ENCODE assay signal across 29 cellular contexts in the genomic region with DNA sequence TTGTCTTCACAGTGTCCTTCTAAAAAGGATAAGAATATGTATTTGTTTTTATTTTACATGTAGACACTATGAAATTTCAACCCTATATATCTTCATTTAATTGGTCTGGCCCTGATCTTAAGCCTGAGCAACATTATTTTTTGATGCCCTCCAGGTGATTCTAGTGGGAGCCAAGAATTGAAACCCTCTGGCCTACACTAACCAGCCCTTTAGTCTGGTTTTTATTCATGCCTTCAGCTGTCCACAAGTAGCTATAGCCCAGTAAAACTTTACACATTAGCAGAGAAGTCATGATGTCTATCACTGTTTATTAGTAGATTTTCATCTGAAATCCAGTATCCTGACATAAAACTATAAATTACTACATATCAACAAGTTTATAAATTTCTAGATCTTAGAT. TPM values are rescaled to one million over a fixed set of nuclear protein-coding genes. Genes with fewer than 3 reads are reported as not detected.
DNase-seq lines count a peak whose midpoint lies in the region; ATAC-seq lines count a peak whose summit lies in the region.
"Had no signal": no experiment of that assay in that cellular context is flagged by ENCODE, and none has a peak within 500 bp of the region (broad histone marks: within the 10 kb centered on the region; RNA-seq: fewer than 3 reads in every experiment).

No MANE protein-coding gene starts in this region.

- DNase-seq in activated naive CD4-positive, alpha-beta T cell treated with anti-CD3 and anti-CD28 coated beads, Interleukin-2, amount 50 U/mL, for 72 hours (ENCODE audit: low spot score in 2 of 2) = no peak
- no peak for DNase-seq in activated naive CD4-positive, alpha-beta T cell treated with anti-CD3 and anti-CD28 coated beads for 36 hours
- no peak for DNase-seq in activated CD8-positive, alpha-beta T cell treated with anti-CD3 and anti-CD28 coated beads, Interleukin-2, amount 10 ng/mL, durations not matched to agents 7 days and 5 days
- no peak for DNase-seq in Karpas-422
- no peak for DNase-seq in stimulated activated CD4-positive, alpha-beta T cell treated with anti-CD3 and anti-CD28 coated beads, Interleukin-4, amount 100 ng/mL, for 4 hours
- DNase-seq: activated CD4-positive, alpha-beta memory T cell treated with anti-CD3 and anti-CD28 coated beads for 36 hours; Calu3; effector memory CD8-positive, alpha-beta T cell; erythroblast; heart left ventricle; lower lobe of right lung; NCI-H1417 treated with DMSO at 0.1 percent for 48 hours; NCI-H2081; NCI-H2227 treated with DMSO at 0.1 percent for 48 hours; NCI-H526 treated with DMSO at 0.1 percent for 48 hours; SHP77; stimulated activated CD8-positive, alpha-beta memory T cell treated with anti-CD3 and anti-CD28 coated beads, Interleukin-4, amount 100 ng/mL, for 48 hours; T1000; upper lobe of left lung had no signal

- H3K27me3 Mint-ChIP-seq in activated naive CD4-positive, alpha-beta T cell treated with anti-CD3 and anti-CD28 coated beads for 36 hours (ENCODE audit: low read depth) = no peaks in the 10 kb centered on the region
- H3K27me3 Mint-ChIP-seq in activated CD8-positive, alpha-beta T cell treated with anti-CD3 and anti-CD28 coated beads, Interleukin-2, amount 10 ng/mL, durations not matched to agents 7 days and 5 days (ENCODE audit: low read depth) = no peaks in the 10 kb centered on the region
- H3K27me3 Mint-ChIP-seq: activated CD4-positive, alpha-beta memory T cell treated with anti-CD3 and anti-CD28 coated beads for 36 hours; effector memory CD8-positive, alpha-beta T cell had no signal

- no peak overlapping the region for H3K4me3 ChIP-seq in Karpas-422 (ENCODE audit: low read length)
- H3K4me3 ChIP-seq: ascending aorta; BLaER1 treated with 17β-estradiol and CSF1 and Interleukin-3, amounts not matched to agents 10 nM and 100 nM; cardiac muscle cell; coronary artery; heart left ventricle; lower lobe of right lung; ovary; skin epidermis; upper lobe of left lung had no signal

- no peaks in the 10 kb centered on the region for H4K20me1 ChIP-seq in Karpas-422 (ENCODE audit: insufficient read depth, low read depth, low read length)
- H4K20me1 ChIP-seq: BLaER1 treated with 17β-estradiol and CSF1 and Interleukin-3, amounts not matched to agents 10 nM and 100 nM had no signal

- intact Hi-C loops in activated naive CD4-positive, alpha-beta T cell treated with anti-CD3 and anti-CD28 coated beads for 36 hours (cut with micrococcal nuclease) = loop anchor here (1.0 kb wide), 2 partner anchors 52 to 158 kb away; a partner anchor contains a TSS

- no peaks in the 10 kb centered on the region for H3K79me2 ChIP-seq in Karpas-422 (ENCODE audit: low read length)

- H3K4me1 Mint-ChIP-seq in activated naive CD4-positive, alpha-beta T cell treated with anti-CD3 and anti-CD28 coated beads for 36 hours (ENCODE audit: low read depth) = peaks cover 27% of the 10 kb centered on the region
- H3K4me1 Mint-ChIP-seq in activated CD8-positive, alpha-beta T cell treated with anti-CD3 and anti-CD28 coated beads, Interleukin-2, amount 10 ng/mL, durations not matched to agents 7 days and 5 days (ENCODE audit: low read depth) = peaks cover 37% of the 10 kb centered on the region
- H3K4me1 Mint-ChIP-seq: nephron had no signal

- no peaks in the 10 kb centered on the region for H3K4me1 ChIP-seq in Karpas-422 (ENCODE audit: low read length)
- H3K4me1 ChIP-seq: ascending aorta, lower lobe of right lung had no signal

- peak overlapping the region; percentile 33 to 89 for H3K27ac Mint-ChIP-seq in activated naive CD4-positive, alpha-beta T cell treated with anti-CD3 and anti-CD28 coated beads, Interleukin-2, amount 50 U/mL, for 72 hours
- no peak overlapping the region for H3K27ac Mint-ChIP-seq in activated naive CD4-positive, alpha-beta T cell treated with anti-CD3 and anti-CD28 coated beads for 36 hours
- H3K27ac Mint-ChIP-seq in activated CD8-positive, alpha-beta T cell treated with anti-CD3 and anti-CD28 coated beads, Interleukin-2, amount 10 ng/mL, durations not matched to agents 7 days and 5 days = peak overlapping the region; percentile 79
- H3K27ac Mint-ChIP-seq: nephron had no signal

- H3K9me3 Mint-ChIP-seq in activated naive CD4-positive, alpha-beta T cell treated with anti-CD3 and anti-CD28 coated beads, Interleukin-2, amount 50 U/mL, for 72 hours = no peaks in the 10 kb centered on the region
- no peaks in the 10 kb centered on the region for H3K9me3 Mint-ChIP-seq in activated naive CD4-positive, alpha-beta T cell treated with anti-CD3 and anti-CD28 coated beads for 36 hours
- no peaks in the 10 kb centered on the region for H3K9me3 Mint-ChIP-seq in activated CD8-positive, alpha-beta T cell treated with anti-CD3 and anti-CD28 coated beads, Interleukin-2, amount 10 ng/mL, durations not matched to agents 7 days and 5 days (ENCODE audit: insufficient read depth)
- H3K9me3 Mint-ChIP-seq: activated CD4-positive, alpha-beta memory T cell treated with anti-CD3 and anti-CD28 coated beads for 36 hours; effector memory CD8-positive, alpha-beta T cell; nephron had no signal

- no peak overlapping the region for H3K9ac ChIP-seq in Karpas-422 (ENCODE audit: low read length)
- H3K9ac ChIP-seq: BLaER1 treated with 17β-estradiol and CSF1 and Interleukin-3, amounts not matched to agents 10 nM and 100 nM had no signal

- no peaks in the 10 kb centered on the region for H3K9me2 ChIP-seq in Karpas-422 (replicated peaks; ENCODE audit: insufficient read depth, low read length)

- ATAC-seq in activated naive CD4-positive, alpha-beta T cell treated with anti-CD3 and anti-CD28 coated beads, Interleukin-2, amount 50 U/mL, for 72 hours = peak in 1 of 2 donors; percentile 28
- peak; percentile 54 for ATAC-seq in GM21529 (IDR thresholded peaks at IDR 0.05; ENCODE audit: unreplicated experiment)
- no peak for ATAC-seq in activated CD8-positive, alpha-beta T cell treated with anti-CD3 and anti-CD28 coated beads, Interleukin-2, amount 10 ng/mL, durations not matched to agents 7 days and 5 days
- ATAC-seq in HG03460 (IDR thresholded peaks at IDR 0.05; ENCODE audit: unreplicated experiment) = no peak
- ATAC-seq: effector memory CD8-positive, alpha-beta T cell; heart left ventricle; lower lobe of right lung; Panc1 had no signal

- no peak overlapping the region for H3K27ac ChIP-seq in Karpas-422 (ENCODE audit: low read length)
- H3K27ac ChIP-seq: ascending aorta; BLaER1 treated with 17β-estradiol and CSF1 and Interleukin-3, amounts not matched to agents 10 nM and 100 nM; cardiac muscle cell; coronary artery; heart left ventricle; lower lobe of right lung; skin epidermis; upper lobe of left lung had no signal

- peaks cover 24% of the 10 kb centered on the region; the same call in 1 of the 2 replicates for H3K36me3 ChIP-seq in Karpas-422 (ENCODE audit: insufficient read depth, low read length)
- H3K36me3 ChIP-seq: ascending aorta, lower lobe of right lung, ovary, upper lobe of left lung had no signal

- peaks cover 10 to 15% of the 10 kb centered on the region in 2 donors for H3K36me3 Mint-ChIP-seq in activated naive CD4-positive, alpha-beta T cell treated with anti-CD3 and anti-CD28 coated beads, Interleukin-2, amount 50 U/mL, for 72 hours
- peaks cover 14% of the 10 kb centered on the region for H3K36me3 Mint-ChIP-seq in activated naive CD4-positive, alpha-beta T cell treated with anti-CD3 and anti-CD28 coated beads for 36 hours (ENCODE audit: low read depth)
- H3K36me3 Mint-ChIP-seq in activated CD8-positive, alpha-beta T cell treated with anti-CD3 and anti-CD28 coated beads, Interleukin-2, amount 10 ng/mL, durations not matched to agents 7 days and 5 days (ENCODE audit: low read depth) = peaks cover 31% of the 10 kb centered on the region

- CTCF ChIA-PET in activated naive CD4-positive, alpha-beta T cell treated with anti-CD3 and anti-CD28 coated beads for 36 hours (lab: Charles Lee) = interaction anchor here (0.6 kb wide), 1 partner anchor 652 kb away, joined by 3 read pairs; no protein-coding TSS in a partner anchor
- CTCF ChIA-PET in activated CD8-positive, alpha-beta T cell treated with anti-CD3 and anti-CD28 coated beads, Interleukin-2, amount 10 ng/mL, durations not matched to agents 7 days and 5 days (lab: Charles Lee) = interaction anchor here (0.9 to 1.4 kb wide), 3 partner anchors 21 to 685 kb away, joined by 3 to 8 read pairs (median 5); no protein-coding TSS in a partner anchor

- POLR2A ChIA-PET in activated CD8-positive, alpha-beta T cell treated with anti-CD3 and anti-CD28 coated beads, Interleukin-2, amount 10 ng/mL, durations not matched to agents 7 days and 5 days (lab: Charles Lee) = interaction anchor here (0.7 kb wide), 1 partner anchor 16 kb away, joined by 3 read pairs; no protein-coding TSS in a partner anchor

- H3K4me2 ChIP-seq in Karpas-422 (ENCODE audit: low read depth, low read length, poor library complexity, severe bottlenecking) = no peak overlapping the region
- H3K4me2 ChIP-seq: BLaER1 treated with 17β-estradiol and CSF1 and Interleukin-3, amounts not matched to agents 10 nM and 100 nM had no signal

- H3K27me3 ChIP-seq in Karpas-422 (ENCODE audit: low read length) = no peaks in the 10 kb centered on the region
- H3K27me3 ChIP-seq: ascending aorta; BLaER1 treated with 17β-estradiol and CSF1 and Interleukin-3, amounts not matched to agents 10 nM and 100 nM; cardiac muscle cell; heart left ventricle; ovary; upper lobe of left lung had no signal

- no peak overlapping the region for H2AFZ ChIP-seq in Karpas-422 (ENCODE audit: low read length)

- H3K4me3 Mint-ChIP-seq in activated naive CD4-positive, alpha-beta T cell treated with anti-CD3 and anti-CD28 coated beads for 36 hours = no peak overlapping the region
- H3K4me3 Mint-ChIP-seq in activated CD8-positive, alpha-beta T cell treated with anti-CD3 and anti-CD28 coated beads, Interleukin-2, amount 10 ng/mL, durations not matched to agents 7 days and 5 days = no peak overlapping the region
- H3K4me3 Mint-ChIP-seq: effector memory CD8-positive, alpha-beta T cell; nephron had no signal

- H3K9me3 ChIP-seq in Karpas-422 (ENCODE audit: low read length) = no peaks in the 10 kb centered on the region
- H3K9me3 ChIP-seq: ascending aorta; BLaER1 treated with 17β-estradiol and CSF1 and Interleukin-3, amounts not matched to agents 10 nM and 100 nM; heart left ventricle; lower lobe of right lung; ovary; upper lobe of left lung had no signal

RNA-seq across cellular contexts. Expression of a gene that starts 52.7 kb away (rescaled TPM):
- 100 to 1,000 TPM; 114 to 131 TPM for total RNA-seq in activated naive CD4-positive, alpha-beta T cell treated with anti-CD3 and anti-CD28 coated beads, Interleukin-2, amount 50 U/mL, for 72 hours
- total RNA-seq in activated naive CD4-positive, alpha-beta T cell treated with anti-CD3 and anti-CD28 coated beads for 36 hours = 100 to 1,000 TPM; 100 to 105 TPM
- 10 to 100 TPM; 94.1 to 96.2 TPM for total RNA-seq in activated CD8-positive, alpha-beta T cell treated with anti-CD3 and anti-CD28 coated beads, Interleukin-2, amount 10 ng/mL, durations not matched to agents 7 days and 5 days
- 49.9 and 65.9 TPM in 2 replicates for total RNA-seq in Karpas-422 (2014; rRNA removed; shearing (Covaris generic); ENCODE audit: low replicate concordance)
